ENCODE assay signal across 20 cellular contexts in genomic region chr5:32283061-32283460, GRCh38.
"Had no signal": no experiment of that assay in that cellular context is flagged by ENCODE, and none has a peak within 500 bp of the region (broad histone marks: within the 10 kb centered on the region; RNA-seq: fewer than 3 reads in every experiment).

No MANE protein-coding gene starts in this region.

- H3K4me1 ChIP-seq: colonic mucosa, prostate gland had no signal

- FAIRE-seq: endothelial cell of umbilical vein had no signal

- DNase-seq: activated CD4-positive, alpha-beta memory T cell treated with anti-CD3 and anti-CD28 coated beads, Interleukin-2, amount 10 ng/mL, durations not matched to agents 7 days and 5 days; activated CD4-positive, CD25-positive, alpha-beta regulatory T cell; aorta; central memory CD4-positive, alpha-beta T cell; colonic mucosa; dorsolateral prefrontal cortex; gastrocnemius medialis; hippocampal formation; spleen; stimulated activated CD4-positive, alpha-beta T cell treated with anti-CD3 and anti-CD28 coated beads, Interleukin-4, amount 100 ng/mL, for 1 hour had no signal

- H3K9me3 Mint-ChIP-seq: activated CD4-positive, alpha-beta memory T cell treated with anti-CD3 and anti-CD28 coated beads, Interleukin-2, amount 10 ng/mL, durations not matched to agents 7 days and 5 days; brain; effector memory CD8-positive, alpha-beta T cell; memory B cell; neural crest cell; T-helper 1 cell treated with Interleukin-12 subunit alpha and Interleukin-12 subunit beta and Interleukin-4 antibody, amounts not matched to agents 30 μg/mL and 1 μg/mL, for 36 hours had no signal

- H3K27me3 Mint-ChIP-seq: activated CD4-positive, alpha-beta memory T cell treated with anti-CD3 and anti-CD28 coated beads, Interleukin-2, amount 10 ng/mL, durations not matched to agents 7 days and 5 days; brain; effector memory CD8-positive, alpha-beta T cell; memory B cell had no signal

- H3K36me3 ChIP-seq: colonic mucosa, gastrocnemius medialis, prostate gland, thoracic aorta, upper lobe of left lung had no signal

- H3K4me3 ChIP-seq: colonic mucosa, dorsolateral prefrontal cortex, gastrocnemius medialis, prostate gland, spleen, thoracic aorta, upper lobe of left lung had no signal

- H3K27me3 ChIP-seq: colonic mucosa, dorsolateral prefrontal cortex, gastrocnemius medialis, spleen, upper lobe of left lung had no signal

- H3K27ac ChIP-seq: colonic mucosa, gastrocnemius medialis, prostate gland, spleen, thoracic aorta had no signal

- H3K9me3 ChIP-seq: colonic mucosa, gastrocnemius medialis, prostate gland, spleen, thoracic aorta, upper lobe of left lung had no signal

- H3K4me3 Mint-ChIP-seq: activated CD4-positive, alpha-beta memory T cell treated with anti-CD3 and anti-CD28 coated beads, Interleukin-2, amount 10 ng/mL, durations not matched to agents 7 days and 5 days; activated T-helper 1 cell treated with anti-CD3 and anti-CD28 coated beads, Interleukin-12 subunit alpha, Interleukin-12 subunit beta, Interleukin-2, Interleukin-4 antibody, amounts not matched to agents 30 ng/mL and 10 ng/mL and 1 ng/mL, durations not matched to agents 14 hours and 24 hours and 36 hours; brain; effector memory CD8-positive, alpha-beta T cell; memory B cell; neural crest cell; T-helper 1 cell treated with Interleukin-12 subunit alpha and Interleukin-12 subunit beta and Interleukin-4 antibody, amounts not matched to agents 30 μg/mL and 1 μg/mL, for 36 hours had no signal
